Comparison of ENCODE assay signal across 35 cellular contexts in the genomic region with DNA sequence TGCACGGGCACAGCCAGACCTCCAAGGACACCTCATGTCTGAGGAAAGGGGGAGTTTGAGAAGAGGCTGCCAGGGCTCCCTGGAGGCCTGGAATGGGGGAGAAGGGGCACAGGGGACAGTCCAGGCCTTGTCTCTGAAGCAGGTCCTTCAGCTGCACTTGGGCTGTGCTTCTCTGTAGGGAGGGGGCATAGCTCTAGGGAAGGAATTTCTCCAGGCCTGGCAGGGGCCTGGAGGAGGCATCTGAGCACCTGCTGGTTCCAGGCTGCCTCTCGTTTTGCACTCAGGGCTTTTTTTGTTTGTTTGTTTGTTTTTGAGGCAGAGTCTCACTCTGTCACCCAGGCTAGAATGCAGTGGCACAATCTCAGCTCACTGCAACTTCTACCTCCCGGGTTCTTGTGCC.
"Had no signal": no experiment of that assay in that cellular context is flagged by ENCODE, and none has a peak within 500 bp of the region (broad histone marks: within the 10 kb centered on the region; RNA-seq: fewer than 3 reads in every experiment).

No MANE protein-coding gene starts in this region.

- H3K4me3 Mint-ChIP-seq: activated naive CD4-positive, alpha-beta T cell treated with anti-CD3 and anti-CD28 coated beads, Interleukin-2, amount 10 ng/mL, durations not matched to agents 7 days and 5 days; activated naive CD8-positive, alpha-beta T cell treated with anti-CD3 and anti-CD28 coated beads, Interleukin-2, amount 10 ng/mL, durations not matched to agents 7 days and 5 days; activated T-cell treated with anti-CD3 and anti-CD28 coated beads, Interleukin-2, amount 50 U/mL, for 24 hours; brain; immature natural killer cell; naive thymus-derived CD4-positive, alpha-beta T cell; stimulated activated naive B cell treated with anti-CD40 and anti-IgM and Interleukin-4, amounts not matched to agents 10 μg/mL and 1 μg/mL and 100 μg/mL, for 72 hours had no signal

- H3K9me3 Mint-ChIP-seq: activated naive CD4-positive, alpha-beta T cell treated with anti-CD3 and anti-CD28 coated beads, Interleukin-2, amount 10 ng/mL, durations not matched to agents 7 days and 5 days; activated naive CD8-positive, alpha-beta T cell treated with anti-CD3 and anti-CD28 coated beads, Interleukin-2, amount 10 ng/mL, durations not matched to agents 7 days and 5 days; activated T-cell treated with anti-CD3 and anti-CD28 coated beads, Interleukin-2, amount 50 U/mL, for 24 hours; brain; immature natural killer cell; naive thymus-derived CD4-positive, alpha-beta T cell; stimulated activated naive B cell treated with anti-CD40 and anti-IgM and Interleukin-4, amounts not matched to agents 10 μg/mL and 1 μg/mL and 100 μg/mL, for 72 hours had no signal

- H3K27ac Mint-ChIP-seq: activated naive CD4-positive, alpha-beta T cell treated with anti-CD3 and anti-CD28 coated beads, Interleukin-2, amount 10 ng/mL, durations not matched to agents 7 days and 5 days; activated naive CD8-positive, alpha-beta T cell treated with anti-CD3 and anti-CD28 coated beads, Interleukin-2, amount 10 ng/mL, durations not matched to agents 7 days and 5 days; activated T-cell treated with anti-CD3 and anti-CD28 coated beads, Interleukin-2, amount 50 U/mL, for 24 hours; immature natural killer cell had no signal

- ATAC-seq: activated CD4-positive, CD25-positive, alpha-beta regulatory T cell treated with anti-CD3 and anti-CD28 coated beads, Interleukin-2, amount 50 U/mL, for 24 hours; gastrocnemius medialis; left colon; naive thymus-derived CD4-positive, alpha-beta T cell; pancreas; stimulated activated naive B cell treated with anti-CD40 and anti-IgM and Interleukin-4, amounts not matched to agents 10 μg/mL and 1 μg/mL and 100 μg/mL, for 72 hours had no signal

- H3K4me1 ChIP-seq: ascending aorta, gastrocnemius medialis, pancreas, prostate gland, sigmoid colon, suprapubic skin, tibial nerve had no signal

- H3K9me3 ChIP-seq: ascending aorta, gastrocnemius medialis, pancreas, prostate gland, sigmoid colon, suprapubic skin, tibial nerve had no signal

- FAIRE-seq: kidney, pancreas, small intestine, TTC549 had no signal

- H3K27me3 ChIP-seq: ascending aorta, cardiac muscle cell, dorsolateral prefrontal cortex, gastrocnemius medialis, pancreas, sigmoid colon, suprapubic skin, tibial nerve had no signal

- H3K4me1 Mint-ChIP-seq: activated naive CD4-positive, alpha-beta T cell treated with anti-CD3 and anti-CD28 coated beads, Interleukin-2, amount 10 ng/mL, durations not matched to agents 7 days and 5 days; activated naive CD8-positive, alpha-beta T cell treated with anti-CD3 and anti-CD28 coated beads, Interleukin-2, amount 10 ng/mL, durations not matched to agents 7 days and 5 days; immature natural killer cell had no signal

- H3K4me3 ChIP-seq: ascending aorta, cardiac muscle cell, coronary artery, dorsolateral prefrontal cortex, gastrocnemius medialis, pancreas, prostate gland, sigmoid colon, suprapubic skin, tibial nerve had no signal

- H3K27me3 Mint-ChIP-seq: activated naive CD4-positive, alpha-beta T cell treated with anti-CD3 and anti-CD28 coated beads, Interleukin-2, amount 10 ng/mL, durations not matched to agents 7 days and 5 days; activated naive CD8-positive, alpha-beta T cell treated with anti-CD3 and anti-CD28 coated beads, Interleukin-2, amount 10 ng/mL, durations not matched to agents 7 days and 5 days; activated T-cell treated with anti-CD3 and anti-CD28 coated beads, Interleukin-2, amount 50 U/mL, for 24 hours; brain; naive thymus-derived CD4-positive, alpha-beta T cell; stimulated activated naive B cell treated with anti-CD40 and anti-IgM and Interleukin-4, amounts not matched to agents 10 μg/mL and 1 μg/mL and 100 μg/mL, for 72 hours had no signal

- H3K36me3 Mint-ChIP-seq: activated naive CD4-positive, alpha-beta T cell treated with anti-CD3 and anti-CD28 coated beads, Interleukin-2, amount 10 ng/mL, durations not matched to agents 7 days and 5 days; activated naive CD8-positive, alpha-beta T cell treated with anti-CD3 and anti-CD28 coated beads, Interleukin-2, amount 10 ng/mL, durations not matched to agents 7 days and 5 days; brain; immature natural killer cell had no signal

- H3K27ac ChIP-seq: ascending aorta, cardiac muscle cell, coronary artery, dorsolateral prefrontal cortex, gastrocnemius medialis, pancreas, prostate gland, sigmoid colon, suprapubic skin, tibial nerve, VCaP had no signal

- DNase-seq: activated CD4-positive, alpha-beta T cell treated with anti-CD3 and anti-CD28 coated beads for 48 hours; activated CD4-positive, alpha-beta T cell treated with anti-CD3 and anti-CD28 coated beads, Interleukin-2, amount 50 U/mL, for 48 hours; activated CD8-positive, alpha-beta memory T cell treated with anti-CD3 and anti-CD28 coated beads, Interleukin-2, amount 50 U/mL, for 48 hours; activated gamma-delta T cell; activated naive CD4-positive, alpha-beta T cell treated with anti-CD3 and anti-CD28 coated beads, Interleukin-2, amount 10 ng/mL, durations not matched to agents 7 days and 5 days; activated naive CD8-positive, alpha-beta T cell treated with anti-CD3 and anti-CD28 coated beads, Interleukin-2, amount 10 ng/mL, durations not matched to agents 7 days and 5 days; activated T-cell treated with anti-CD3 and anti-CD28 coated beads, Interleukin-2, amount 50 U/mL, for 24 hours; dorsolateral prefrontal cortex; effector memory CD4-positive, alpha-beta T cell; erythroblast; gastrocnemius medialis; head of caudate nucleus; hippocampal formation; immature natural killer cell; kidney; left colon; mammary epithelial cell; nucleus accumbens; pancreas; retina; sigmoid colon; small intestine; stimulated activated CD4-positive, alpha-beta T cell treated with anti-CD3 and anti-CD28 coated beads, Interleukin-4, amount 100 ng/mL, for 24 hours; stimulated activated naive B cell treated with anti-CD40 and anti-IgM and Interleukin-4, amounts not matched to agents 10 μg/mL and 1 μg/mL and 100 μg/mL, for 72 hours had no signal

- H3K36me3 ChIP-seq: ascending aorta, cardiac muscle cell, gastrocnemius medialis, pancreas, prostate gland, sigmoid colon, suprapubic skin, tibial nerve had no signal
